Comparison of ENCODE assay signal across 1 cellular context in the genomic region with DNA sequence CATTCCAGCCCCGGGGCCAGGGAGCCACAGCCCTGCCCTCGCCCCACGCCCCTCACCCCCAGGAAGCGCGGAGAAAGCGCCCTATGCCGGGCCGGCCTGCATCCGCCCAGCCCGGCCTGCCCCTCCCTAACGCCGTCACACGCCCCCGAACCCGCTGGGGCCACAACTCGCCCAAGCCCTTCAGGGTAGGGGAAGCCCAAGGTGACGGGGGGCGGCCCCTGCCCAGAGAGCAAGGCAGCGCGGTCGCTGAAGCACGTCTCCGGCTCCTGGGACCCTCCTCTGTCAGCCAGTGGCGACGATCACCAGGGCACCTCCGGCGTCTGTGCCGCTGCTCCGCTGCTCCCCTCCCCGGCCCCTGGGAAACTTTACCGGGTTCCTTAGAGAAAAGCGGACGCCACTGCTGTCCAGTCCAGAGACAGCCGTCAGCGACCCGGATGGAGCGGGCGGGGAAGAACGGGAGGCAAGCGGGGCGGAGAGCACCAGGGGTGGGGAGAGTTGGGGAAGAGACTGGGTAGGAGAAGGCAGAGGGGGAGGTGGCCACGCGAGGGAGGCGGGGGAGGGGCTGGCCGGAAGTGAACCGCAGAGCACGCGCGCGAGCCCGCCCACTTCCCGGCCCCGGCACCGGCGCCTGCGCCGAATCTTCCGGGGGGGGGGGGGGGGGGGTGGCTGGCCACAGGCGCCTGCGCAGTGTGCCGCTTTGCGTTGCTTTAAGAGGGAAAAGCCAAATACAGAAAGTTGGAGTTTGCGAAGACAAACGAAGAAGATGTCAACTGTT.
TF ChIP-seq lines count a peak whose summit lies in the region.

A gene with protein sequence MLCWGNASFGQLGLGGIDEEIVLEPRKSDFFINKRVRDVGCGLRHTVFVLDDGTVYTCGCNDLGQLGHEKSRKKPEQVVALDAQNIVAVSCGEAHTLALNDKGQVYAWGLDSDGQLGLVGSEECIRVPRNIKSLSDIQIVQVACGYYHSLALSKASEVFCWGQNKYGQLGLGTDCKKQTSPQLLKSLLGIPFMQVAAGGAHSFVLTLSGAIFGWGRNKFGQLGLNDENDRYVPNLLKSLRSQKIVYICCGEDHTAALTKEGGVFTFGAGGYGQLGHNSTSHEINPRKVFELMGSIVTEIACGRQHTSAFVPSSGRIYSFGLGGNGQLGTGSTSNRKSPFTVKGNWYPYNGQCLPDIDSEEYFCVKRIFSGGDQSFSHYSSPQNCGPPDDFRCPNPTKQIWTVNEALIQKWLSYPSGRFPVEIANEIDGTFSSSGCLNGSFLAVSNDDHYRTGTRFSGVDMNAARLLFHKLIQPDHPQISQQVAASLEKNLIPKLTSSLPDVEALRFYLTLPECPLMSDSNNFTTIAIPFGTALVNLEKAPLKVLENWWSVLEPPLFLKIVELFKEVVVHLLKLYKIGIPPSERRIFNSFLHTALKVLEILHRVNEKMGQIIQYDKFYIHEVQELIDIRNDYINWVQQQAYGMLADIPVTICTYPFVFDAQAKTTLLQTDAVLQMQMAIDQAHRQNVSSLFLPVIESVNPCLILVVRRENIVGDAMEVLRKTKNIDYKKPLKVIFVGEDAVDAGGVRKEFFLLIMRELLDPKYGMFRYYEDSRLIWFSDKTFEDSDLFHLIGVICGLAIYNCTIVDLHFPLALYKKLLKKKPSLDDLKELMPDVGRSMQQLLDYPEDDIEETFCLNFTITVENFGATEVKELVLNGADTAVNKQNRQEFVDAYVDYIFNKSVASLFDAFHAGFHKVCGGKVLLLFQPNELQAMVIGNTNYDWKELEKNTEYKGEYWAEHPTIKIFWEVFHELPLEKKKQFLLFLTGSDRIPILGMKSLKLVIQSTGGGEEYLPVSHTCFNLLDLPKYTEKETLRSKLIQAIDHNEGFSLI (minus strand): TSS at position 509 of the 775 bp plus-strand sequence. CDS start 2,175 bp downstream, outside the sequence.

TF ChIP-seq in HEK293, 187 proteins besides CTCF, POLR2A, EP300 and RAD21 (continued from another document and continues in another):
- TF ChIP-seq, protein P1, sequence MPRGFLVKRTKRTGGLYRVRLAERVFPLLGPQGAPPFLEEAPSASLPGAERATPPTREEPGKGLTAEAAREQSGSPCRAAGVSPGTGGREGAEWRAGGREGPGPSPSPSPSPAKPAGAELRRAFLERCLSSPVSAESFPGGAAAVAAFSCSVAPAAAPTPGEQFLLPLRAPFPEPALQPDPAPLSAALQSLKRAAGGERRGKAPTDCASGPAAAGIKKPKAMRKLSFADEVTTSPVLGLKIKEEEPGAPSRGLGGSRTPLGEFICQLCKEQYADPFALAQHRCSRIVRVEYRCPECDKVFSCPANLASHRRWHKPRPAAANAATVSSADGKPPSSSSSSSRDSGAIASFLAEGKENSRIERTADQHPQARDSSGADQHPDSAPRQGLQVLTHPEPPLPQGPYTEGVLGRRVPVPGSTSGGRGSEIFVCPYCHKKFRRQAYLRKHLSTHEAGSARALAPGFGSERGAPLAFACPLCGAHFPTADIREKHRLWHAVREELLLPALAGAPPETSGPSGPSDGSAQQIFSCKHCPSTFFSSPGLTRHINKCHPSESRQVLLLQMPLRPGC (tag by site-specific recombination; IDR thresholded peaks at IDR 0.05): no peak
- TF ChIP-seq, protein P2, sequence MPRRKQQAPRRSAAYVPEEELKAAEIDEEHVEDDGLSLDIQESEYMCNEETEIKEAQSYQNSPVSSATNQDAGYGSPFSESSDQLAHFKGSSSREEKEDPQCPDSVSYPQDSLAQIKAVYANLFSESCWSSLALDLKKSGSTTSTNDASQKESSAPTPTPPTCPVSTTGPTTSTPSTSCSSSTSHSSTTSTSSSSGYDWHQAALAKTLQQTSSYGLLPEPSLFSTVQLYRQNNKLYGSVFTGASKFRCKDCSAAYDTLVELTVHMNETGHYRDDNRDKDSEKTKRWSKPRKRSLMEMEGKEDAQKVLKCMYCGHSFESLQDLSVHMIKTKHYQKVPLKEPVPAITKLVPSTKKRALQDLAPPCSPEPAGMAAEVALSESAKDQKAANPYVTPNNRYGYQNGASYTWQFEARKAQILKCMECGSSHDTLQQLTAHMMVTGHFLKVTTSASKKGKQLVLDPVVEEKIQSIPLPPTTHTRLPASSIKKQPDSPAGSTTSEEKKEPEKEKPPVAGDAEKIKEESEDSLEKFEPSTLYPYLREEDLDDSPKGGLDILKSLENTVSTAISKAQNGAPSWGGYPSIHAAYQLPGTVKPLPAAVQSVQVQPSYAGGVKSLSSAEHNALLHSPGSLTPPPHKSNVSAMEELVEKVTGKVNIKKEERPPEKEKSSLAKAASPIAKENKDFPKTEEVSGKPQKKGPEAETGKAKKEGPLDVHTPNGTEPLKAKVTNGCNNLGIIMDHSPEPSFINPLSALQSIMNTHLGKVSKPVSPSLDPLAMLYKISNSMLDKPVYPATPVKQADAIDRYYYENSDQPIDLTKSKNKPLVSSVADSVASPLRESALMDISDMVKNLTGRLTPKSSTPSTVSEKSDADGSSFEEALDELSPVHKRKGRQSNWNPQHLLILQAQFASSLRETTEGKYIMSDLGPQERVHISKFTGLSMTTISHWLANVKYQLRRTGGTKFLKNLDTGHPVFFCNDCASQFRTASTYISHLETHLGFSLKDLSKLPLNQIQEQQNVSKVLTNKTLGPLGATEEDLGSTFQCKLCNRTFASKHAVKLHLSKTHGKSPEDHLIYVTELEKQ (tag by site-specific recombination; IDR thresholded peaks at IDR 0.05; ENCODE audit: borderline replicate concordance): no peak
- TF ChIP-seq, protein P3, sequence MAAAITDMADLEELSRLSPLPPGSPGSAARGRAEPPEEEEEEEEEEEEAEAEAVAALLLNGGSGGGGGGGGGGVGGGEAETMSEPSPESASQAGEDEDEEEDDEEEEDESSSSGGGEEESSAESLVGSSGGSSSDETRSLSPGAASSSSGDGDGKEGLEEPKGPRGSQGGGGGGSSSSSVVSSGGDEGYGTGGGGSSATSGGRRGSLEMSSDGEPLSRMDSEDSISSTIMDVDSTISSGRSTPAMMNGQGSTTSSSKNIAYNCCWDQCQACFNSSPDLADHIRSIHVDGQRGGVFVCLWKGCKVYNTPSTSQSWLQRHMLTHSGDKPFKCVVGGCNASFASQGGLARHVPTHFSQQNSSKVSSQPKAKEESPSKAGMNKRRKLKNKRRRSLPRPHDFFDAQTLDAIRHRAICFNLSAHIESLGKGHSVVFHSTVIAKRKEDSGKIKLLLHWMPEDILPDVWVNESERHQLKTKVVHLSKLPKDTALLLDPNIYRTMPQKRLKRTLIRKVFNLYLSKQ (tag by site-specific recombination; IDR thresholded peaks at IDR 0.05; ENCODE audit: borderline replicate concordance): no peak
- TF ChIP-seq, protein P4, sequence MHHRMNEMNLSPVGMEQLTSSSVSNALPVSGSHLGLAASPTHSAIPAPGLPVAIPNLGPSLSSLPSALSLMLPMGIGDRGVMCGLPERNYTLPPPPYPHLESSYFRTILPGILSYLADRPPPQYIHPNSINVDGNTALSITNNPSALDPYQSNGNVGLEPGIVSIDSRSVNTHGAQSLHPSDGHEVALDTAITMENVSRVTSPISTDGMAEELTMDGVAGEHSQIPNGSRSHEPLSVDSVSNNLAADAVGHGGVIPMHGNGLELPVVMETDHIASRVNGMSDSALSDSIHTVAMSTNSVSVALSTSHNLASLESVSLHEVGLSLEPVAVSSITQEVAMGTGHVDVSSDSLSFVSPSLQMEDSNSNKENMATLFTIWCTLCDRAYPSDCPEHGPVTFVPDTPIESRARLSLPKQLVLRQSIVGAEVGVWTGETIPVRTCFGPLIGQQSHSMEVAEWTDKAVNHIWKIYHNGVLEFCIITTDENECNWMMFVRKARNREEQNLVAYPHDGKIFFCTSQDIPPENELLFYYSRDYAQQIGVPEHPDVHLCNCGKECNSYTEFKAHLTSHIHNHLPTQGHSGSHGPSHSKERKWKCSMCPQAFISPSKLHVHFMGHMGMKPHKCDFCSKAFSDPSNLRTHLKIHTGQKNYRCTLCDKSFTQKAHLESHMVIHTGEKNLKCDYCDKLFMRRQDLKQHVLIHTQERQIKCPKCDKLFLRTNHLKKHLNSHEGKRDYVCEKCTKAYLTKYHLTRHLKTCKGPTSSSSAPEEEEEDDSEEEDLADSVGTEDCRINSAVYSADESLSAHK (tag by site-specific recombination; IDR thresholded peaks at IDR 0.05): no peak
- TF ChIP-seq, protein P5, sequence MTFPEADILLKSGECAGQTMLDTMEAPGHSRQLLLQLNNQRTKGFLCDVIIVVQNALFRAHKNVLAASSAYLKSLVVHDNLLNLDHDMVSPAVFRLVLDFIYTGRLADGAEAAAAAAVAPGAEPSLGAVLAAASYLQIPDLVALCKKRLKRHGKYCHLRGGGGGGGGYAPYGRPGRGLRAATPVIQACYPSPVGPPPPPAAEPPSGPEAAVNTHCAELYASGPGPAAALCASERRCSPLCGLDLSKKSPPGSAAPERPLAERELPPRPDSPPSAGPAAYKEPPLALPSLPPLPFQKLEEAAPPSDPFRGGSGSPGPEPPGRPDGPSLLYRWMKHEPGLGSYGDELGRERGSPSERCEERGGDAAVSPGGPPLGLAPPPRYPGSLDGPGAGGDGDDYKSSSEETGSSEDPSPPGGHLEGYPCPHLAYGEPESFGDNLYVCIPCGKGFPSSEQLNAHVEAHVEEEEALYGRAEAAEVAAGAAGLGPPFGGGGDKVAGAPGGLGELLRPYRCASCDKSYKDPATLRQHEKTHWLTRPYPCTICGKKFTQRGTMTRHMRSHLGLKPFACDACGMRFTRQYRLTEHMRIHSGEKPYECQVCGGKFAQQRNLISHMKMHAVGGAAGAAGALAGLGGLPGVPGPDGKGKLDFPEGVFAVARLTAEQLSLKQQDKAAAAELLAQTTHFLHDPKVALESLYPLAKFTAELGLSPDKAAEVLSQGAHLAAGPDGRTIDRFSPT (tag by site-specific recombination; IDR thresholded peaks at IDR 0.05): peak; percentile 19; the same call in 1 of the 2 replicates
- TF ChIP-seq ZNF426 (tag by site-specific recombination; IDR thresholded peaks at IDR 0.05) (no peak), ZNF560 (tag by site-specific recombination; IDR thresholded peaks at IDR 0.05; ENCODE audit: borderline replicate concordance) (no peak), ZNF768 (tag by site-specific recombination; IDR thresholded peaks at IDR 0.05) (no peak), ZNF670 (tag by site-specific recombination; IDR thresholded peaks at IDR 0.05; ENCODE audit: low read depth) (no peak), ZNF544 (tag by site-specific recombination; IDR thresholded peaks at IDR 0.05) (no peak), ZNF221 (tag by site-specific recombination; IDR thresholded peaks at IDR 0.05; ENCODE audit: borderline replicate concordance) (no peak), ZNF266 (tag by site-specific recombination; IDR thresholded peaks at IDR 0.05; ENCODE audit: low read depth) (no peak), WT1 (tag by site-specific recombination; IDR thresholded peaks at IDR 0.05) (peak; percentile 44; the same call in 1 of the 2 replicates), ZNF404 (tag by site-specific recombination; IDR thresholded peaks at IDR 0.05) (no peak), ZBTB20 (tag by site-specific recombination; IDR thresholded peaks at IDR 0.05) (peak; percentile 89), MYNN (tag by site-specific recombination; IDR thresholded peaks at IDR 0.05; ENCODE audit: borderline replicate concordance) (no peak), HOXD13 (CRISPR knock-in tag; IDR thresholded peaks at IDR 0.05; ENCODE audit: borderline replicate concordance) (no peak), ZNF501 (tag by site-specific recombination; IDR thresholded peaks at IDR 0.05) (peak; percentile 78), ZNF202 (tag by site-specific recombination; IDR thresholded peaks at IDR 0.05; ENCODE audit: borderline replicate concordance) (no peak), ZNF530 (tag by site-specific recombination; IDR thresholded peaks at IDR 0.05; ENCODE audit: low read depth) (no peak), ZNF521 (tag by site-specific recombination; IDR thresholded peaks at IDR 0.05) (no peak), HOXC10 (CRISPR knock-in tag; IDR thresholded peaks at IDR 0.05) (no peak), ZNF132 (tag by site-specific recombination; IDR thresholded peaks at IDR 0.05; ENCODE audit: borderline replicate concordance) (no peak)
- TF ChIP-seq, protein P6, sequence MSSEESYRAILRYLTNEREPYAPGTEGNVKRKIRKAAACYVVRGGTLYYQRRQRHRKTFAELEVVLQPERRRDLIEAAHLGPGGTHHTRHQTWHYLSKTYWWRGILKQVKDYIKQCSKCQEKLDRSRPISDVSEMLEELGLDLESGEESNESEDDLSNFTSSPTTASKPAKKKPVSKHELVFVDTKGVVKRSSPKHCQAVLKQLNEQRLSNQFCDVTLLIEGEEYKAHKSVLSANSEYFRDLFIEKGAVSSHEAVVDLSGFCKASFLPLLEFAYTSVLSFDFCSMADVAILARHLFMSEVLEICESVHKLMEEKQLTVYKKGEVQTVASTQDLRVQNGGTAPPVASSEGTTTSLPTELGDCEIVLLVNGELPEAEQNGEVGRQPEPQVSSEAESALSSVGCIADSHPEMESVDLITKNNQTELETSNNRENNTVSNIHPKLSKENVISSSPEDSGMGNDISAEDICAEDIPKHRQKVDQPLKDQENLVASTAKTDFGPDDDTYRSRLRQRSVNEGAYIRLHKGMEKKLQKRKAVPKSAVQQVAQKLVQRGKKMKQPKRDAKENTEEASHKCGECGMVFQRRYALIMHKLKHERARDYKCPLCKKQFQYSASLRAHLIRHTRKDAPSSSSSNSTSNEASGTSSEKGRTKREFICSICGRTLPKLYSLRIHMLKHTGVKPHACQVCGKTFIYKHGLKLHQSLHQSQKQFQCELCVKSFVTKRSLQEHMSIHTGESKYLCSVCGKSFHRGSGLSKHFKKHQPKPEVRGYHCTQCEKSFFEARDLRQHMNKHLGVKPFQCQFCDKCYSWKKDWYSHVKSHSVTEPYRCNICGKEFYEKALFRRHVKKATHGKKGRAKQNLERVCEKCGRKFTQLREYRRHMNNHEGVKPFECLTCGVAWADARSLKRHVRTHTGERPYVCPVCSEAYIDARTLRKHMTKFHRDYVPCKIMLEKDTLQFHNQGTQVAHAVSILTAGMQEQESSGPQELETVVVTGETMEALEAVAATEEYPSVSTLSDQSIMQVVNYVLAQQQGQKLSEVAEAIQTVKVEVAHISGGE (tag by site-specific recombination; conservative IDR thresholded peaks at IDR 0.05; ENCODE audit: low read depth): peak; percentile 88
- TF ChIP-seq, protein P7, sequence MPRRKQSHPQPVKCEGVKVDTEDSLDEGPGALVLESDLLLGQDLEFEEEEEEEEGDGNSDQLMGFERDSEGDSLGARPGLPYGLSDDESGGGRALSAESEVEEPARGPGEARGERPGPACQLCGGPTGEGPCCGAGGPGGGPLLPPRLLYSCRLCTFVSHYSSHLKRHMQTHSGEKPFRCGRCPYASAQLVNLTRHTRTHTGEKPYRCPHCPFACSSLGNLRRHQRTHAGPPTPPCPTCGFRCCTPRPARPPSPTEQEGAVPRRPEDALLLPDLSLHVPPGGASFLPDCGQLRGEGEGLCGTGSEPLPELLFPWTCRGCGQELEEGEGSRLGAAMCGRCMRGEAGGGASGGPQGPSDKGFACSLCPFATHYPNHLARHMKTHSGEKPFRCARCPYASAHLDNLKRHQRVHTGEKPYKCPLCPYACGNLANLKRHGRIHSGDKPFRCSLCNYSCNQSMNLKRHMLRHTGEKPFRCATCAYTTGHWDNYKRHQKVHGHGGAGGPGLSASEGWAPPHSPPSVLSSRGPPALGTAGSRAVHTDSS (tag by site-specific recombination; IDR thresholded peaks at IDR 0.05): no peak
